Comparison of ENCODE assay signal across 8 cellular contexts in the genomic region with DNA sequence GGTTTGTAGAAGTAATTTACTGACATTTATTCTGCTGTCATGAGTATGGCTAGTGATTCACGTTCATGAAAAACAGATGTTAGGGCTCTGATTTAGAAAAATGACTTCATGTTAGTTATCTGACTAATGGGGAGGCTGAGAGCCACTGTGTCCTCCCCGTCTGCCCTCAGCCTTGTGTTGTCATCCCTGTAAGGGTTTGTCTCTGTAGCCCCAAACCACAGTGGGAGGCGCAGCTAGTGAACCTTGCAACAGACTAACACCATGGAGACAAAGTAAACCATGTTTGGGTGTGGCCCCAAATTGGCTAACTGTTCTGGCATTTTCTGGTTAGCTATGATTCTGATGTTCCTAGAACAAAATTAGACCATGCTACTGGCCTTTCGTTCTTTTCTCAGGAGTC.
DNase-seq lines count a peak whose midpoint lies in the region; ATAC-seq, FAIRE-seq and TF ChIP-seq lines count a peak whose summit lies in the region.

No MANE protein-coding gene starts in this region.

- H3K36me3 ChIP-seq in GM06990 (ENCODE audit: control insufficient read depth, insufficient read depth, low read length) (no peaks in the 10 kb centered on the region), kidney (ENCODE audit: control insufficient read depth in 1 of 2, insufficient read depth in 2 of 2, low read length in 2 of 2) (no peaks in the 10 kb centered on the region)

- no peak overlapping the region for H3K4me3 ChIP-seq in GM06990 (replicated peaks; ENCODE audit: low read depth, low read length)
- no peak overlapping the region for H3K4me3 ChIP-seq in kidney (ENCODE audit: low read length in 2 of 2)

- peak overlapping the region in 1 of 2 donors; percentile 86 for H3K27ac ChIP-seq in kidney (ENCODE audit: low read depth in 2 of 2, low read length in 2 of 2)

- H3K27me3 ChIP-seq in GM06990 (replicated peaks; ENCODE audit: control insufficient read depth, insufficient read depth, low read length): no peaks in the 10 kb centered on the region

- H3K4me1 ChIP-seq in kidney (ENCODE audit: control insufficient read depth in 1 of 2, insufficient read depth in 1 of 2, low read depth in 1 of 2, low read length in 2 of 2): peaks cover 0 to 3% of the 10 kb centered on the region in 2 donors

- peak; percentile 68 for DNase-seq in GM06990 (ENCODE audit: extremely low read depth, insufficient read length)
- peak; percentile 86 for DNase-seq in T follicular helper cell (ENCODE audit: low read depth)
- DNase-seq in amniotic epithelial cell (ENCODE audit: low read depth): peak; percentile 99
- DNase-seq in kidney: peak; percentile 93
- peak; percentile 47 to 82 for DNase-seq in stimulated activated CD4-positive, alpha-beta T cell treated with anti-CD3 and anti-CD28 coated beads, Interleukin-4, amount 100 ng/mL, for 4 hours
- DNase-seq in germinal center (ENCODE audit: low spot score): no peak
- no peak for DNase-seq in urothelium cell line (ENCODE audit: low spot score)

- FAIRE-seq in kidney (lab: Jason Lieb, UNC): no peak
- FAIRE-seq in urothelium cell line (lab: Jason Lieb, UNC): no peak

- H3K9me3 ChIP-seq in kidney (ENCODE audit: control insufficient read depth in 1 of 2, low read length in 2 of 2): no peaks in the 10 kb centered on the region

- intact Hi-C loops in kidney (cut with DNase I): no loop called here

- ATAC-seq in HG03175 (IDR thresholded peaks at IDR 0.05; ENCODE audit: unreplicated experiment): peak; percentile 51

- H3K9ac ChIP-seq in kidney (ENCODE audit: low read length in 2 of 2): no peak overlapping the region

- no peak for TF ChIP-seq CTCF in GM06990 (IDR thresholded peaks at IDR 0.05; ENCODE audit: insufficient read depth, low read length, poor library complexity, severe bottlenecking)
- no peak for TF ChIP-seq CTCF in kidney (IDR thresholded peaks at IDR 0.05; ENCODE audit: borderline replicate concordance, extremely low read depth, insufficient read depth)

Comparison
In these comparisons a context has a peak if more than half of its experiments do, and no peak if none do; other contexts are left out.
1. DNase-seq: peak in GM06990 (single experiment), T follicular helper cell (single experiment), amniotic epithelial cell (single experiment), kidney (single experiment) and stimulated activated CD4-positive, alpha-beta T cell treated with anti-CD3 and anti-CD28 coated beads, Interleukin-4, amount 100 ng/mL, for 4 hours (2 of 2); none in germinal center (single experiment) and urothelium cell line (single experiment).